ENCODE assay signal across 8 cellular contexts in the genomic region with DNA sequence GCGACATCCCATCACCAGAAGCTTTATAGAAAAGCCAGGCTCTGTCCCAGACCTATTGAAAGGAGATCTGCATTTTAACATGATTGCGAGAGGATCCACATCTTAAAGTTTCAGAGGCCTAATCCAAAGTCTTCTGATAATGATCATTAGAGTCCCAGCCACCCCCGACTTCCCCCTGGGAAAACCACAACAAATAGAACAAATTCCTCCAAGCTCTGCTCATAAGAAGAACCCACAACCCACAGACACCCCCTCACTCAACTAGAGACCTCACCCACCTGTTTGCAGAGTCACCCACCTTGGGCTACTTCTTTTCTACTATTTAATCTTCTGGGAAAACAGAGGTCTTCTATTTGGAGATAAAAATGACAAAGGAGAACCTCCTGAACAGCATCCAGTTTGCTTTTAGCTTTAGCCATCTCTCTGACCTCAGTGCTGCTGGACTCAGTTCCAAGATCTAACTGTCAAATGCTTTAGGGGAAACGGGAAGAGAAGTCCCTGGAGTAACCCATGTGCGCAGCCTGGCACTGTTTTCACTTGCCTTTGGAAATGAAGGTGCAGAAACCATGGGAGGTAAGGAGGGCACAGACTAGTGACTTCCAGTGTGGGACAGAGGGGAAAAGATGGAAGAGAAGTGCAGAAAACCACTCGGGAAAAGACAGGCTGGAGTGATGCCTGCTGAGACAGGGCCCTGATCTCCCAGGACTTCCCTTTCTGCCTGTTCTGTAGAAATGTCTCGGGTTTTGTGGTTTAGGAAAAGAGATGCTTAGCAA.
A peak's percentile ranks its signal among the peaks of the same experiment; 100 is the strongest.
DNase-seq lines count a peak whose midpoint lies in the region; ATAC-seq, FAIRE-seq and TF ChIP-seq lines count a peak whose summit lies in the region.

No MANE protein-coding gene starts in this region.

- intact Hi-C loops in CD14-positive monocyte (cut with micrococcal nuclease) (loop anchor here in 1 of 2 donors (2.0 to 5.0 kb wide), 2 partner anchors 22 to 92 kb away; no protein-coding TSS in a partner anchor), breast epithelium (cut with DNase I; ENCODE audit: low total_unique reads) (no loop called here), mucosa of descending colon (cut with DNase I, micrococcal nuclease) (no loop called here), testis (cut with DNase I; ENCODE audit: low total_unique reads) (no loop called here)

- peaks cover 65% of the 10 kb centered on the region for H3K4me1 Mint-ChIP-seq in CD14-positive monocyte
- H3K4me1 Mint-ChIP-seq in naive B cell: peaks cover 55 to 71% (median 56%) of the 10 kb centered on the region in 3 donors

- H3K9me3 ChIP-seq in breast epithelium (no peaks in the 10 kb centered on the region), mucosa of descending colon (no peaks in the 10 kb centered on the region), testis (no peaks in the 10 kb centered on the region)

- peaks cover 5 to 12% of the 10 kb centered on the region in 2 donors for H3K4me1 ChIP-seq in breast epithelium
- peaks cover 4% of the 10 kb centered on the region for H3K4me1 ChIP-seq in mucosa of descending colon (ENCODE audit: low read depth)
- peaks cover 32% of the 10 kb centered on the region for H3K4me1 ChIP-seq in testis

- no peak overlapping the region for H3K4me3 ChIP-seq in Jurkat, Clone E6-1 (ENCODE audit: low read length)
- H3K4me3 ChIP-seq in breast epithelium: no peak overlapping the region
- no peak overlapping the region for H3K4me3 ChIP-seq in mucosa of descending colon
- H3K4me3 ChIP-seq in testis: no peak overlapping the region

- peaks cover 4 to 6% of the 10 kb centered on the region in 2 donors for H3K36me3 Mint-ChIP-seq in CD14-positive monocyte
- H3K36me3 Mint-ChIP-seq in naive B cell: no peaks in the 10 kb centered on the region

- H3K36me3 ChIP-seq in breast epithelium (no peaks in the 10 kb centered on the region), mucosa of descending colon (ENCODE audit: low read depth) (no peaks in the 10 kb centered on the region), testis (ENCODE audit: low read depth, missing control alignments) (no peaks in the 10 kb centered on the region)

- H3K27ac ChIP-seq in breast epithelium (peak overlapping the region; percentile 61 to 68), testis (no peak overlapping the region)

- DNase-seq in CD14-positive monocyte (ENCODE audit: low spot score) (no peak), breast epithelium (ENCODE audit: low spot score in 2 of 2) (no peak), naive B cell (no peak), GM12891 (ENCODE audit: insufficient read length, low spot score) (no peak), mucosa of descending colon (no peak), DMS79 treated with DMSO at 0.1 percent for 48 hours (lab: John Stamatoyannopoulos, UW) (no peak), testis (no peak)
- DNase-seq in Jurkat, Clone E6-1 (ENCODE audit: low read depth, low spot score): peak; percentile 55

- H3K9me3 Mint-ChIP-seq in CD14-positive monocyte: peaks cover 0 to 3% (median 0%) of the 10 kb centered on the region in 7 donors
- no peaks in the 10 kb centered on the region for H3K9me3 Mint-ChIP-seq in naive B cell

- H3K27ac Mint-ChIP-seq in CD14-positive monocyte (peak overlapping the region; percentile 98 to 100 (median 100)), naive B cell (peak overlapping the region; percentile 66 to 98 (median 96))

- H3K27me3 ChIP-seq in breast epithelium (no peaks in the 10 kb centered on the region), testis (no peaks in the 10 kb centered on the region)

- TF ChIP-seq CTCF in CD14-positive monocyte (IDR thresholded peaks at IDR 0.05) (no peak), breast epithelium (IDR thresholded peaks at IDR 0.05) (no peak), mucosa of descending colon (IDR thresholded peaks at IDR 0.05) (no peak), testis (IDR thresholded peaks at IDR 0.05) (no peak)

- H3K4me3 Mint-ChIP-seq in CD14-positive monocyte (peak overlapping the region; percentile 71 to 81), naive B cell (peak overlapping the region in 7 of 8 donors; percentile 3 to 68 (median 55))

- ATAC-seq in naive B cell (ENCODE audit: low read depth in 2 of 2) (no peak), mucosa of descending colon (no peak)

- no peak for FAIRE-seq in GM12891 (lab: Jason Lieb, UNC)

- TF ChIP-seq POLR2A in breast epithelium (IDR thresholded peaks at IDR 0.05) (no peak), GM12891 (IDR thresholded peaks at IDR 0.05; ENCODE audit: low read depth, low read length) (no peak), testis (IDR thresholded peaks at IDR 0.05) (no peak)

- H3K27me3 Mint-ChIP-seq in CD14-positive monocyte (ENCODE audit: low read depth in 3 of 3) (peaks cover 0 to 2% (median 0%) of the 10 kb centered on the region in 3 donors), naive B cell (no peaks in the 10 kb centered on the region)

- whole genome bisulfite sequencing in testis, 2 donors: 70 to 73% methylated on average over 7 of the region's 7 CpGs

TF ChIP-seq in GM12891, 5 proteins besides CTCF, POLR2A, EP300 and RAD21:
- TF ChIP-seq TAF1 (IDR thresholded peaks at IDR 0.05; ENCODE audit: low read depth, low read length): no peak
- TF ChIP-seq SPI1 (IDR thresholded peaks at IDR 0.05; ENCODE audit: low read depth, low read length): no peak
- no peak for TF ChIP-seq POU2F2 (IDR thresholded peaks at IDR 0.05; ENCODE audit: low read depth, low read length)
- no peak for TF ChIP-seq POLR2AphosphoS5 (IDR thresholded peaks at IDR 0.05; ENCODE audit: low read depth, low read length)
- TF ChIP-seq PAX5 (IDR thresholded peaks at IDR 0.05; ENCODE audit: insufficient read depth, low read length, severe bottlenecking): no peak
TF ChIP-seq in GM12891: peak in this region for 0.

Comparison
In these comparisons a context has a peak if more than half of its experiments do, and no peak if none do; other contexts are left out.
1. H3K27ac ChIP-seq: peak in breast epithelium (2 of 2); none in testis (0 of 2).